Comparison of ENCODE assay signal across 1 cellular context in the genomic region with DNA sequence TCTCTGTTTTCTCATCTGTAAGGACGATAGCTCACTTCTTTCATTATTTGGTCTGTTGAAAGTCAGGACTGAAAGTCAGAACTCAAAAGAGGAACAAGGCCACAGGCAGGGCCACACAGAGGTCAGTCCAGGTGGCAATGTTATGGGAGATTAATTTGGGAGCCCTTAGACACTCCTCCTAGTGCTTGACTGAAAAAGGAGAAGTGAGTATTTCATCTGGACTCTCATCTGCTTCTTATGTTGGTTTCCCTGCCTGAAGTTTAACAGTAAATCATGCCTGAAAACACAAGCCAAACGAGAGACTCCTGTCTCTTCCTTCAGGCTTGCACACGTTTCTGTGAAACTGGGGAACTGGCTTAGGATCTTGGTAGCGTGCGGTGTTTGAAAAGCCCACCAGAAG.
TF ChIP-seq lines count a peak whose summit lies in the region.

No MANE protein-coding gene starts in this region.

TF ChIP-seq in SK-N-SH, 30 proteins besides CTCF, POLR2A, EP300 and RAD21 (continued from another document):
- no peak for TF ChIP-seq EZH2phosphoT487 (IDR thresholded peaks at IDR 0.05; ENCODE audit: borderline replicate concordance, low read depth)
